In genomic region chr9:120742951-120743416, GRCh38 we compare ENCODE assay signal across 8 cellular contexts. TPM values are rescaled to one million over a fixed set of nuclear protein-coding genes. Genes with fewer than 3 reads are reported as not detected.
DNase-seq lines count a peak whose midpoint lies in the region; ATAC-seq and TF ChIP-seq lines count a peak whose summit lies in the region.

No MANE protein-coding gene starts in this region.

- ATAC-seq in HG02678 (IDR thresholded peaks at IDR 0.05; ENCODE audit: unreplicated experiment) (peak; percentile 59), RWPE2 (ENCODE audit: low read depth) (peak; percentile 68; the same call in 2 of the 3 replicates), gastrocnemius medialis (no peak), GM19023 (IDR thresholded peaks at IDR 0.05; ENCODE audit: unreplicated experiment) (no peak)

- H3K27ac ChIP-seq in RWPE2 (ENCODE audit: poor library complexity, severe bottlenecking) (no peak overlapping the region), gastrocnemius medialis (no peak overlapping the region)
- H3K27ac ChIP-seq in effector memory CD4-positive, alpha-beta T cell (ENCODE audit: insufficient read depth, low read length, poor library complexity, severe bottlenecking), result no peak overlapping the region

- H3K4me3 ChIP-seq in RWPE2 (ENCODE audit: severe bottlenecking) (no peak overlapping the region), fibroblast of mammary gland (ENCODE audit: control insufficient read depth, low read depth, low read length) (no peak overlapping the region), gastrocnemius medialis (no peak overlapping the region)
- no peak overlapping the region for H3K4me3 ChIP-seq in effector memory CD4-positive, alpha-beta T cell (ENCODE audit: insufficient read depth, low read depth, low read length, poor library complexity, severe bottlenecking)

- H3K4me1 ChIP-seq in RWPE2 (ENCODE audit: insufficient read depth, poor library complexity, severe bottlenecking) (no peaks in the 10 kb centered on the region), gastrocnemius medialis (no peaks in the 10 kb centered on the region)
- H3K4me1 ChIP-seq in effector memory CD4-positive, alpha-beta T cell (ENCODE audit: control insufficient read depth, insufficient read depth, low read length, poor library complexity, severe bottlenecking), result no peaks in the 10 kb centered on the region

- in situ Hi-C loops in gastrocnemius medialis (cut with MboI; ENCODE audit: low sequenced_read_pairs in 4 of 4), result no loop called here

- TF ChIP-seq POLR2A in gastrocnemius medialis (IDR thresholded peaks at IDR 0.05), result no peak

- intact Hi-C loops in gastrocnemius medialis (cut with DNase I; ENCODE audit: low total_unique reads), result no loop called here

- DNase-seq in NCI-H2227 (lab: John Stamatoyannopoulos, UW; ENCODE audit: unreplicated experiment), result peak; percentile 51
- no peak for DNase-seq in NCI-H2227 treated with DMSO at 0.1 percent for 48 hours (lab: John Stamatoyannopoulos, UW)
- DNase-seq in RWPE2 (ENCODE audit: low spot score), result no peak
- peak; percentile 50 for DNase-seq in fibroblast of mammary gland (ENCODE audit: low read depth)
- no peak for DNase-seq in gastrocnemius medialis
- DNase-seq in effector memory CD4-positive, alpha-beta T cell, result no peak

- TF ChIP-seq CTCF in RWPE2 (IDR thresholded peaks at IDR 0.05; ENCODE audit: poor library complexity, severe bottlenecking) (peak; percentile 68), fibroblast of mammary gland (conservative IDR thresholded peaks at IDR 0.05; ENCODE audit: control insufficient read depth, insufficient read depth, low read depth, low read length) (peak; percentile 87), gastrocnemius medialis (IDR thresholded peaks at IDR 0.05 in 4 of 5, conservative IDR thresholded peaks at IDR 0.05 in 1 of 5) (peak in 4 of 5 experiments; percentile 8 to 24 (median 16))

- H3K27me3 ChIP-seq in RWPE2 (ENCODE audit: insufficient read depth, poor library complexity, severe bottlenecking), result no peaks in the 10 kb centered on the region
- H3K27me3 ChIP-seq in gastrocnemius medialis, result no peaks in the 10 kb centered on the region
- no peaks in the 10 kb centered on the region for H3K27me3 ChIP-seq in effector memory CD4-positive, alpha-beta T cell (replicated peaks; ENCODE audit: control insufficient read depth, insufficient read depth, low read length, poor library complexity, severe bottlenecking)

- H3K9me3 ChIP-seq in RWPE2 (ENCODE audit: severe bottlenecking) (no peaks in the 10 kb centered on the region), gastrocnemius medialis (no peaks in the 10 kb centered on the region)
- no peaks in the 10 kb centered on the region for H3K9me3 ChIP-seq in effector memory CD4-positive, alpha-beta T cell (ENCODE audit: control insufficient read depth, low read length)

- H3K36me3 ChIP-seq in RWPE2 (ENCODE audit: low read depth) (no peaks in the 10 kb centered on the region), gastrocnemius medialis (no peaks in the 10 kb centered on the region)
- no peaks in the 10 kb centered on the region for H3K36me3 ChIP-seq in effector memory CD4-positive, alpha-beta T cell (ENCODE audit: control insufficient read depth, insufficient read depth, low read length)

RNA-seq across cellular contexts. Expression of gene MEGF9, which starts 28.7 kb away (rescaled TPM):
- 10 to 100 TPM in 3 of 4 donors, 1 to 10 TPM in 1; 6.3 to 15.3 (median 13.5) TPM for total RNA-seq in gastrocnemius medialis

RNA-seq across cellular contexts. Expression of gene FBXW2, which starts 50.2 kb away (rescaled TPM):
- 10 to 100 TPM; 17.0 to 20.0 (median 19.0) TPM for total RNA-seq in gastrocnemius medialis

Comparison
In these comparisons a context has a peak if more than half of its experiments do, and no peak if none do; other contexts are left out.
1. DNase-seq: peak in NCI-H2227 (single experiment) and fibroblast of mammary gland (single experiment); none in NCI-H2227 treated with DMSO at 0.1 percent for 48 hours (single experiment), RWPE2 (single experiment), gastrocnemius medialis (0 of 2) and effector memory CD4-positive, alpha-beta T cell (0 of 3).
2. ATAC-seq: peak in HG02678 (single experiment) and RWPE2 (single experiment); none in gastrocnemius medialis (0 of 2) and GM19023 (single experiment).
3. CTCF ChIP-seq: peak in every context shown above with its lines; median percentile 87 in fibroblast of mammary gland; 68 in RWPE2; 16 in gastrocnemius medialis.